8 cellular contexts compared by ENCODE assay signal in genomic region chr7:112790651-112790973, GRCh38. TPM values are rescaled to one million over a fixed set of nuclear protein-coding genes. Genes with fewer than 3 reads are reported as not detected.
DNase-seq lines count a peak whose midpoint lies in the region; ATAC-seq and TF ChIP-seq lines count a peak whose summit lies in the region.

No MANE protein-coding gene starts in this region.

- intact Hi-C loops in IMR-90 (cut with micrococcal nuclease), result loop anchor here (5.0 kb wide), 1 partner anchor 197 kb away; no protein-coding TSS in a partner anchor
- intact Hi-C loops in body of pancreas (cut with DNase I), result no loop called here
- intact Hi-C loops in vagina (cut with DNase I), result no loop called here

- TF ChIP-seq CTCF in GM12864 (IDR thresholded peaks at IDR 0.05; ENCODE audit: low read depth, low read length, missing control alignments) (no peak), IMR-90 (conservative IDR thresholded peaks at IDR 0.05; ENCODE audit: low read depth, low read length) (no peak), body of pancreas (IDR thresholded peaks at IDR 0.05) (no peak), lung (IDR thresholded peaks at IDR 0.05; ENCODE audit: control extremely low read depth, extremely low read depth) (no peak), vagina (IDR thresholded peaks at IDR 0.05) (no peak)

- dilution Hi-C loops in IMR-90 (cut with HindIII; ENCODE audit: low sequenced_read_pairs, unreplicated experiment), result no loop called here

- peak overlapping the region; percentile 17; the same call in 1 of the 2 replicates for H3K23ac ChIP-seq in IMR-90 (ENCODE audit: low read depth, low read length)

- peak overlapping the region; percentile 43; the same call in 1 of the 3 replicates for H2BK15ac ChIP-seq in IMR-90 (ENCODE audit: low read depth, low read length)

- no peak for TF ChIP-seq RAD21 in IMR-90 (IDR thresholded peaks at IDR 0.05; ENCODE audit: low read length)

- H3K4ac ChIP-seq in IMR-90 (ENCODE audit: low read depth, low read length), result peak overlapping the region; percentile 83

- POLR2A ChIA-PET in IMR-90 (lab: Charles Lee; ENCODE audit: unreplicated experiment), result interaction anchor here (0.5 kb wide), 1 partner anchor 17 kb away, joined by 4 read pairs; no protein-coding TSS in a partner anchor

- BruUV-seq in IMR-90 (replicated peaks; lab: Mats Ljungman, UMichigan), result no TSS peak

- H3K36me3 ChIP-seq in IMR-90 (ENCODE audit: control insufficient read depth, insufficient read depth, low read length) (no peaks in the 10 kb centered on the region), body of pancreas (replicated peaks in 1 of 2; ENCODE audit: insufficient read depth in 1 of 2, low read depth in 2 of 2) (no peaks in the 10 kb centered on the region), lung (ENCODE audit: control insufficient read depth in 2 of 2, insufficient read depth in 2 of 2, low read length in 2 of 2) (no peaks in the 10 kb centered on the region), vagina (no peaks in the 10 kb centered on the region)

- H3K4me1 ChIP-seq in IMR-90 (ENCODE audit: control insufficient read depth, insufficient read depth, low read length) (no peaks in the 10 kb centered on the region), body of pancreas (peaks cover 13% of the 10 kb centered on the region), lung (ENCODE audit: control insufficient read depth in 2 of 2, insufficient read depth in 2 of 2, low read length in 2 of 2) (peaks cover 2 to 12% of the 10 kb centered on the region in 2 donors), vagina (peaks cover 18% of the 10 kb centered on the region)

- no peaks in the 10 kb centered on the region for H3K9me1 ChIP-seq in IMR-90 (ENCODE audit: insufficient read depth, low read length)

- H2BK20ac ChIP-seq in IMR-90 (ENCODE audit: low read depth, low read length), result no peak overlapping the region

- no peaks in the 10 kb centered on the region for H3K9me3 ChIP-seq in IMR-90 (ENCODE audit: control insufficient read depth, insufficient read depth, low read length)
- H3K9me3 ChIP-seq in body of pancreas, result no peaks in the 10 kb centered on the region
- no peaks in the 10 kb centered on the region for H3K9me3 ChIP-seq in lung (ENCODE audit: control insufficient read depth in 2 of 2, insufficient read depth in 1 of 2, low read length in 1 of 2)
- H3K9me3 ChIP-seq in vagina, result no peaks in the 10 kb centered on the region

- peak overlapping the region; percentile 12 for H2BK5ac ChIP-seq in IMR-90 (ENCODE audit: low read depth, low read length, poor library complexity, severe bottlenecking)

- peak overlapping the region; percentile 89 for H3K4me2 ChIP-seq in IMR-90 (ENCODE audit: low read depth, low read length)

- TF ChIP-seq POLR2A in IMR-90 (IDR thresholded peaks at IDR 0.05; ENCODE audit: low read depth, low read length), result no peak
- TF ChIP-seq POLR2A in body of pancreas (IDR thresholded peaks at IDR 0.05), result no peak
- no peak for TF ChIP-seq POLR2A in vagina (IDR thresholded peaks at IDR 0.05)

- 0 out of 2 replicates have a peak overlapping the region, but pooled peaks have one; percentile 26 for H3K56ac ChIP-seq in IMR-90 (ENCODE audit: extremely low read depth, insufficient read depth, low read length)

- H3K9ac ChIP-seq in IMR-90 (ENCODE audit: low read depth, low read length), result peak overlapping the region; percentile 72

- WGBS in IMR-90 (ENCODE audit: extremely low coverage in 2 of 2, insufficient read length in 1 of 2), 2 experiments, result no CpG with 5 or more reads among the region's 11 CpGs
- 33 to 46% methylated on average over 11 of the region's 11 CpGs for WGBS in body of pancreas, 2 donors
- WGBS in lung, 2 donors, result 16 to 23% methylated on average over 11 of the region's 11 CpGs

- H3K4me3 ChIP-seq in GM12864 (ENCODE audit: low read depth, low read length), result peak overlapping the region; percentile 88
- H3K4me3 ChIP-seq in IMR-90 (ENCODE audit: insufficient read depth, low read depth, low read length), result peak overlapping the region; percentile 89
- peak overlapping the region; percentile 4 to 56 for H3K4me3 ChIP-seq in body of pancreas
- H3K4me3 ChIP-seq in lung, result peak overlapping the region; percentile 80
- peak overlapping the region; percentile 78 to 79 for H3K4me3 ChIP-seq in vagina

- H3K14ac ChIP-seq in IMR-90 (replicated peaks; ENCODE audit: low read depth, low read length), result peak overlapping the region; percentile 85

- H4K5ac ChIP-seq in IMR-90 (ENCODE audit: low read depth, low read length), result peak overlapping the region; percentile 98

- H3K27me3 ChIP-seq in IMR-90 (ENCODE audit: control insufficient read depth, insufficient read depth, low read length) (no peaks in the 10 kb centered on the region), body of pancreas (no peaks in the 10 kb centered on the region), lung (ENCODE audit: control insufficient read depth, insufficient read depth) (no peaks in the 10 kb centered on the region), vagina (no peaks in the 10 kb centered on the region)

- peak; percentile 57 for DNase-seq in GM12864 (ENCODE audit: low read depth)
- no peak for DNase-seq in IMR-90
- DNase-seq in body of pancreas, result no peak
- no peak for DNase-seq in lung (ENCODE audit: low spot score)
- no peak for DNase-seq in vagina (ENCODE audit: extremely low spot score in 2 of 2)
- DNase-seq in DMS79 treated with DMSO at 0.1 percent for 48 hours (lab: John Stamatoyannopoulos, UW), result no peak
- no peak for DNase-seq in NCI-H446 treated with DMSO at 0.1 percent for 48 hours (lab: John Stamatoyannopoulos, UW)

- peak overlapping the region; percentile 74; the same call in 1 of the 2 replicates for H2BK120ac ChIP-seq in IMR-90 (ENCODE audit: low read depth, low read length)

- H3K18ac ChIP-seq in IMR-90 (ENCODE audit: low read depth, low read length), result peak overlapping the region; percentile 57

- ATAC-seq in GM21528 (IDR thresholded peaks at IDR 0.05; ENCODE audit: low FRiP score, unreplicated experiment) (peak; percentile 72), IMR-90 (ENCODE audit: low read depth) (peak; percentile 5; the same call in 1 of the 2 replicates), body of pancreas (peak; percentile 9), lung (ENCODE audit: insufficient read depth, low FRiP score) (peak; percentile 5)

- peak overlapping the region; percentile 75; the same call in 1 of the 2 replicates for H4K91ac ChIP-seq in IMR-90 (ENCODE audit: insufficient read depth, low read depth, low read length)

- no peak overlapping the region for H2AK5ac ChIP-seq in IMR-90 (ENCODE audit: low read depth, low read length)

- H3K79me1 ChIP-seq in IMR-90 (ENCODE audit: low read depth in 1 of 2, low read length in 2 of 2), result peaks cover 15 to 23% of the 10 kb centered on the region in 2 experiments

- in situ Hi-C loops in IMR-90 (cut with MboI; ENCODE audit: low sequenced_read_pairs), result no loop called here

- peak overlapping the region; percentile 63 for H3K27ac ChIP-seq in IMR-90 (ENCODE audit: insufficient read depth, low read length)
- H3K27ac ChIP-seq in body of pancreas, result peak overlapping the region; percentile 46 to 85 (median 82)
- peak overlapping the region; percentile 82 to 95 for H3K27ac ChIP-seq in lung (ENCODE audit: low read depth in 1 of 2, low read length in 1 of 2)
- H3K27ac ChIP-seq in vagina, result peak overlapping the region; percentile 88

- peak overlapping the region; percentile 67 for H2AK9ac ChIP-seq in IMR-90 (replicated peaks; ENCODE audit: low read depth, low read length, poor library complexity)

- no peaks in the 10 kb centered on the region for H4K20me1 ChIP-seq in IMR-90 (ENCODE audit: insufficient read depth, low read length)

- H4K8ac ChIP-seq in IMR-90 (ENCODE audit: low read depth in 2 of 2, low read length in 2 of 2), result peak overlapping the region; percentile 94 to 99

- H2AFZ ChIP-seq in IMR-90 (replicated peaks; ENCODE audit: low read length, poor library complexity), result peak overlapping the region; percentile 94

- CTCF ChIA-PET in IMR-90 (lab: Yijun Ruan, JAX), result no interaction called here

TF ChIP-seq in IMR-90, 13 proteins besides CTCF, POLR2A, EP300 and RAD21:
- no peak for TF ChIP-seq CHD1 (IDR thresholded peaks at IDR 0.05; ENCODE audit: low read depth, low read length)
- no peak for TF ChIP-seq MAFK (IDR thresholded peaks at IDR 0.05; ENCODE audit: low read depth, low read length)
- TF ChIP-seq BHLHE40 (IDR thresholded peaks at IDR 0.05; ENCODE audit: low read depth, low read length), result no peak
- TF ChIP-seq NFE2L2 (IDR thresholded peaks at IDR 0.05; ENCODE audit: low read depth, low read length), result no peak
- TF ChIP-seq RFX5 (IDR thresholded peaks at IDR 0.05; ENCODE audit: low read depth, low read length), result no peak
- no peak for TF ChIP-seq ELK1 (IDR thresholded peaks at IDR 0.05; ENCODE audit: borderline replicate concordance, low read depth, low read length)
- no peak for TF ChIP-seq RCOR1 (IDR thresholded peaks at IDR 0.05; ENCODE audit: insufficient replicate concordance, low read length)
- TF ChIP-seq SMC3 (IDR thresholded peaks at IDR 0.05; ENCODE audit: low read depth, low read length), result no peak

RNA-seq across cellular contexts. Expression of gene TMEM168, which starts 0.4 kb away (rescaled TPM):
- total RNA-seq in IMR-90 (2012; rRNA removed), result 22.9 and 26.1 TPM in 2 replicates
- polyA plus RNA-seq in IMR-90 (2012; rRNA removed), result 14.7 and 17.7 TPM in 2 replicates
- 3.0 and 7.7 TPM in 2 replicates for polyA plus RNA-seq in IMR-90 (2012; cell fraction: cytosol; rRNA removed)
- polyA plus RNA-seq in IMR-90 (2012; cell fraction: nucleus; rRNA removed; ENCODE audit: low replicate concordance), result 5.8 and 56.3 TPM in 2 replicates
- total RNA-seq in body of pancreas, result 10 to 100 TPM; 13.7 to 15.8 TPM
- total RNA-seq in lung, result 10 to 100 TPM; 27.0 to 58.2 TPM
- polyA plus RNA-seq in lung, result 10 to 100 TPM in 1 of 2 donors, 1 to 10 TPM in 1; 7.8 to 12.3 TPM
- 30.2 TPM for total RNA-seq in vagina

Comparison
In these comparisons a context has a peak if more than half of its experiments do, and no peak if none do; other contexts are left out.
1. H3K4me3 ChIP-seq: peak in every context shown above with its lines; median percentile 89 in IMR-90; 88 in GM12864; 80 in lung; 78 in vagina; 30 in body of pancreas.
2. ATAC-seq: peak in every context shown above with its lines; median percentile 72 in GM21528; 9 in body of pancreas; 5 in IMR-90; 5 in lung.